Comparison of ENCODE assay signal across 1 cellular context in genomic region chr19:58407658-58408151, GRCh38.
A peak's percentile ranks its signal among the peaks of the same experiment; 100 is the strongest.
TF ChIP-seq lines count a peak whose summit lies in the region.

No MANE protein-coding gene starts in this region.

TF ChIP-seq in K562, 482 proteins besides CTCF, POLR2A, EP300 and RAD21 (continues in another document):
- TF ChIP-seq TRIM24 (IDR thresholded peaks at IDR 0.05) (0 out of 4 replicates have a peak, but pooled peaks of 1 of the 2 experiments have one; percentile 8), RBM17 (IDR thresholded peaks at IDR 0.05; ENCODE audit: borderline replicate concordance, low read depth, low read length) (no peak), YBX1 (IDR thresholded peaks at IDR 0.05) (no peak), BRD9 (IDR thresholded peaks at IDR 0.05; ENCODE audit: low read depth, partially characterized antibody) (peak; percentile 88), DPF2 (IDR thresholded peaks at IDR 0.05) (peak; percentile 46; the same call in 1 of the 2 replicates), SMAD4 (CRISPR knock-in tag; conservative IDR thresholded peaks at IDR 0.05) (no peak), NCOA2 (IDR thresholded peaks at IDR 0.05; ENCODE audit: partially characterized antibody in 2 of 2) (no peak), TCF3 (CRISPR knock-in tag; IDR thresholded peaks at IDR 0.05) (0 out of 2 replicates have a peak, but pooled peaks have one; percentile 0), STAT5A (IDR thresholded peaks at IDR 0.05; ENCODE audit: borderline replicate concordance, low read length) (no peak), PHTF2 (CRISPR knock-in tag; IDR thresholded peaks at IDR 0.05) (no peak), HBP1 (CRISPR knock-in tag; IDR thresholded peaks at IDR 0.05) (no peak), NCOA6 (IDR thresholded peaks at IDR 0.05) (no peak), ZNF316 (IDR thresholded peaks at IDR 0.05) (no peak), GABPB1 (CRISPR knock-in tag; IDR thresholded peaks at IDR 0.05) (no peak), IFI16 (CRISPR knock-in tag; IDR thresholded peaks at IDR 0.05) (no peak), ZNF436 (CRISPR knock-in tag; IDR thresholded peaks at IDR 0.05) (no peak), KAT2B (IDR thresholded peaks at IDR 0.05; ENCODE audit: low read depth, low read length) (no peak), E2F6 (IDR thresholded peaks at IDR 0.05; ENCODE audit: borderline replicate concordance in 1 of 2, extremely low read depth in 1 of 2, insufficient read depth in 1 of 2, insufficient read length in 1 of 2, low read depth in 1 of 2, low read length in 1 of 2, poor library complexity in 1 of 2, severe bottlenecking in 1 of 2) (peak; percentile 3 to 17), ETS2 (tag; IDR thresholded peaks at IDR 0.05; ENCODE audit: borderline replicate concordance, poor library complexity, severe bottlenecking) (no peak), E2F8 (IDR thresholded peaks at IDR 0.05; ENCODE audit: low read depth, partially characterized antibody) (peak; percentile 24), RFX5 (IDR thresholded peaks at IDR 0.05; ENCODE audit: low read depth, low read length) (no peak), ZKSCAN1 (IDR thresholded peaks at IDR 0.05; ENCODE audit: low read depth, low read length) (no peak), ZNF175 (CRISPR knock-in tag; IDR thresholded peaks at IDR 0.05; ENCODE audit: low read depth) (no peak), MEIS2 (IDR thresholded peaks at IDR 0.05; ENCODE audit: partially characterized antibody) (no peak), MYC (IDR thresholded peaks at IDR 0.05; ENCODE audit: low read depth, low read length) (peak; percentile 51; the same call in 1 of the 2 replicates), MYC (CRISPR knock-in tag; IDR thresholded peaks at IDR 0.05; ENCODE audit: borderline replicate concordance, low read depth) (no peak; the same call in 1 of the 2 replicates), RCOR1 (IDR thresholded peaks at IDR 0.05; ENCODE audit: borderline replicate concordance in 1 of 2, low read depth in 2 of 2, low read length in 2 of 2) (no peak), ARID1B (IDR thresholded peaks at IDR 0.05) (peak; percentile 29; the same call in 1 of the 2 replicates), NFXL1 (CRISPR knock-in tag; IDR thresholded peaks at IDR 0.05) (no peak), FOXM1 (IDR thresholded peaks at IDR 0.05; ENCODE audit: low read depth) (no peak), FOXM1 (CRISPR knock-in tag; IDR thresholded peaks at IDR 0.05; ENCODE audit: low read depth) (no peak), KAT8 (IDR thresholded peaks at IDR 0.05; ENCODE audit: low read depth) (no peak), NFRKB (IDR thresholded peaks at IDR 0.05; ENCODE audit: low read depth) (0 out of 2 replicates have a peak, but pooled peaks have one; percentile 46), ARID2 (IDR thresholded peaks at IDR 0.05) (0 out of 2 replicates have a peak, but pooled peaks have one; percentile 15), ZNF695 (CRISPR knock-in tag; IDR thresholded peaks at IDR 0.05) (no peak), ELF4 (CRISPR knock-in tag; IDR thresholded peaks at IDR 0.05) (0 out of 2 replicates have a peak, but pooled peaks have one; percentile 11), SAP30 (IDR thresholded peaks at IDR 0.05; ENCODE audit: borderline replicate concordance, insufficient read depth, low read depth, low read length, poor library complexity, severe bottlenecking) (no peak)
- TF ChIP-seq, protein P1, sequence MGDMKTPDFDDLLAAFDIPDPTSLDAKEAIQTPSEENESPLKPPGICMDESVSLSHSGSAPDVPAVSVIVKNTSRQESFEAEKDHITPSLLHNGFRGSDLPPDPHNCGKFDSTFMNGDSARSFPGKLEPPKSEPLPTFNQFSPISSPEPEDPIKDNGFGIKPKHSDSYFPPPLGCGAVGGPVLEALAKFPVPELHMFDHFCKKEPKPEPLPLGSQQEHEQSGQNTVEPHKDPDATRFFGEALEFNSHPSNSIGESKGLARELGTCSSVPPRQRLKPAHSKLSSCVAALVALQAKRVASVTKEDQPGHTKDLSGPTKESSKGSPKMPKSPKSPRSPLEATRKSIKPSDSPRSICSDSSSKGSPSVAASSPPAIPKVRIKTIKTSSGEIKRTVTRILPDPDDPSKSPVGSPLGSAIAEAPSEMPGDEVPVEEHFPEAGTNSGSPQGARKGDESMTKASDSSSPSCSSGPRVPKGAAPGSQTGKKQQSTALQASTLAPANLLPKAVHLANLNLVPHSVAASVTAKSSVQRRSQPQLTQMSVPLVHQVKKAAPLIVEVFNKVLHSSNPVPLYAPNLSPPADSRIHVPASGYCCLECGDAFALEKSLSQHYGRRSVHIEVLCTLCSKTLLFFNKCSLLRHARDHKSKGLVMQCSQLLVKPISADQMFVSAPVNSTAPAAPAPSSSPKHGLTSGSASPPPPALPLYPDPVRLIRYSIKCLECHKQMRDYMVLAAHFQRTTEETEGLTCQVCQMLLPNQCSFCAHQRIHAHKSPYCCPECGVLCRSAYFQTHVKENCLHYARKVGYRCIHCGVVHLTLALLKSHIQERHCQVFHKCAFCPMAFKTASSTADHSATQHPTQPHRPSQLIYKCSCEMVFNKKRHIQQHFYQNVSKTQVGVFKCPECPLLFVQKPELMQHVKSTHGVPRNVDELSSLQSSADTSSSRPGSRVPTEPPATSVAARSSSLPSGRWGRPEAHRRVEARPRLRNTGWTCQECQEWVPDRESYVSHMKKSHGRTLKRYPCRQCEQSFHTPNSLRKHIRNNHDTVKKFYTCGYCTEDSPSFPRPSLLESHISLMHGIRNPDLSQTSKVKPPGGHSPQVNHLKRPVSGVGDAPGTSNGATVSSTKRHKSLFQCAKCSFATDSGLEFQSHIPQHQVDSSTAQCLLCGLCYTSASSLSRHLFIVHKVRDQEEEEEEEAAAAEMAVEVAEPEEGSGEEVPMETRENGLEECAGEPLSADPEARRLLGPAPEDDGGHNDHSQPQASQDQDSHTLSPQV (IDR thresholded peaks at IDR 0.05): peak; percentile 41; the same call in 1 of the 2 replicates
- TF ChIP-seq, protein P2, sequence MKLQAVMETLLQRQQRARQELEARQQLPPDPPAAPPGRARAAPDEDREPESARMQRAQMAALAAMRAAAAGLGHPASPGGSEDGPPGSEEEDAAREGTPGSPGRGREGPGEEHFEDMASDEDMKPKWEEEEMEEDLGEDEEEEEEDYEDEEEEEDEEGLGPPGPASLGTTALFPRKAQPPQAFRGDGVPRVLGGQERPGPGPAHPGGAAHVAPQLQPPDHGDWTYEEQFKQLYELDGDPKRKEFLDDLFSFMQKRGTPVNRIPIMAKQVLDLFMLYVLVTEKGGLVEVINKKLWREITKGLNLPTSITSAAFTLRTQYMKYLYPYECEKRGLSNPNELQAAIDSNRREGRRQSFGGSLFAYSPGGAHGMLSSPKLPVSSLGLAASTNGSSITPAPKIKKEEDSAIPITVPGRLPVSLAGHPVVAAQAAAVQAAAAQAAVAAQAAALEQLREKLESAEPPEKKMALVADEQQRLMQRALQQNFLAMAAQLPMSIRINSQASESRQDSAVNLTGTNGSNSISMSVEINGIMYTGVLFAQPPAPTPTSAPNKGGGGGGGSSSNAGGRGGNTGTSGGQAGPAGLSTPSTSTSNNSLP (IDR thresholded peaks at IDR 0.05; ENCODE audit: borderline replicate concordance, low read depth, low read length): no peak
- TF ChIP-seq, protein P3, sequence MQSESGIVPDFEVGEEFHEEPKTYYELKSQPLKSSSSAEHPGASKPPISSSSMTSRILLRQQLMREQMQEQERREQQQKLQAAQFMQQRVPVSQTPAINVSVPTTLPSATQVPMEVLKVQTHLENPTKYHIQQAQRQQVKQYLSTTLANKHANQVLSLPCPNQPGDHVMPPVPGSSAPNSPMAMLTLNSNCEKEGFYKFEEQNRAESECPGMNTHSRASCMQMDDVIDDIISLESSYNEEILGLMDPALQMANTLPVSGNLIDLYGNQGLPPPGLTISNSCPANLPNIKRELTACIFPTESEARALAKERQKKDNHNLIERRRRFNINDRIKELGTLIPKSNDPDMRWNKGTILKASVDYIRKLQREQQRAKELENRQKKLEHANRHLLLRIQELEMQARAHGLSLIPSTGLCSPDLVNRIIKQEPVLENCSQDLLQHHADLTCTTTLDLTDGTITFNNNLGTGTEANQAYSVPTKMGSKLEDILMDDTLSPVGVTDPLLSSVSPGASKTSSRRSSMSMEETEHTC (IDR thresholded peaks at IDR 0.05): 0 out of 2 replicates have a peak, but pooled peaks have one; percentile 12
- TF ChIP-seq, protein P4, sequence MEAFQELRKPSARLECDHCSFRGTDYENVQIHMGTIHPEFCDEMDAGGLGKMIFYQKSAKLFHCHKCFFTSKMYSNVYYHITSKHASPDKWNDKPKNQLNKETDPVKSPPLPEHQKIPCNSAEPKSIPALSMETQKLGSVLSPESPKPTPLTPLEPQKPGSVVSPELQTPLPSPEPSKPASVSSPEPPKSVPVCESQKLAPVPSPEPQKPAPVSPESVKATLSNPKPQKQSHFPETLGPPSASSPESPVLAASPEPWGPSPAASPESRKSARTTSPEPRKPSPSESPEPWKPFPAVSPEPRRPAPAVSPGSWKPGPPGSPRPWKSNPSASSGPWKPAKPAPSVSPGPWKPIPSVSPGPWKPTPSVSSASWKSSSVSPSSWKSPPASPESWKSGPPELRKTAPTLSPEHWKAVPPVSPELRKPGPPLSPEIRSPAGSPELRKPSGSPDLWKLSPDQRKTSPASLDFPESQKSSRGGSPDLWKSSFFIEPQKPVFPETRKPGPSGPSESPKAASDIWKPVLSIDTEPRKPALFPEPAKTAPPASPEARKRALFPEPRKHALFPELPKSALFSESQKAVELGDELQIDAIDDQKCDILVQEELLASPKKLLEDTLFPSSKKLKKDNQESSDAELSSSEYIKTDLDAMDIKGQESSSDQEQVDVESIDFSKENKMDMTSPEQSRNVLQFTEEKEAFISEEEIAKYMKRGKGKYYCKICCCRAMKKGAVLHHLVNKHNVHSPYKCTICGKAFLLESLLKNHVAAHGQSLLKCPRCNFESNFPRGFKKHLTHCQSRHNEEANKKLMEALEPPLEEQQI (IDR thresholded peaks at IDR 0.05): no peak
- TF ChIP-seq, protein P5, sequence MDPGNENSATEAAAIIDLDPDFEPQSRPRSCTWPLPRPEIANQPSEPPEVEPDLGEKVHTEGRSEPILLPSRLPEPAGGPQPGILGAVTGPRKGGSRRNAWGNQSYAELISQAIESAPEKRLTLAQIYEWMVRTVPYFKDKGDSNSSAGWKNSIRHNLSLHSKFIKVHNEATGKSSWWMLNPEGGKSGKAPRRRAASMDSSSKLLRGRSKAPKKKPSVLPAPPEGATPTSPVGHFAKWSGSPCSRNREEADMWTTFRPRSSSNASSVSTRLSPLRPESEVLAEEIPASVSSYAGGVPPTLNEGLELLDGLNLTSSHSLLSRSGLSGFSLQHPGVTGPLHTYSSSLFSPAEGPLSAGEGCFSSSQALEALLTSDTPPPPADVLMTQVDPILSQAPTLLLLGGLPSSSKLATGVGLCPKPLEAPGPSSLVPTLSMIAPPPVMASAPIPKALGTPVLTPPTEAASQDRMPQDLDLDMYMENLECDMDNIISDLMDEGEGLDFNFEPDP (CRISPR knock-in tag; IDR thresholded peaks at IDR 0.05): no peak
- TF ChIP-seq, protein P6, sequence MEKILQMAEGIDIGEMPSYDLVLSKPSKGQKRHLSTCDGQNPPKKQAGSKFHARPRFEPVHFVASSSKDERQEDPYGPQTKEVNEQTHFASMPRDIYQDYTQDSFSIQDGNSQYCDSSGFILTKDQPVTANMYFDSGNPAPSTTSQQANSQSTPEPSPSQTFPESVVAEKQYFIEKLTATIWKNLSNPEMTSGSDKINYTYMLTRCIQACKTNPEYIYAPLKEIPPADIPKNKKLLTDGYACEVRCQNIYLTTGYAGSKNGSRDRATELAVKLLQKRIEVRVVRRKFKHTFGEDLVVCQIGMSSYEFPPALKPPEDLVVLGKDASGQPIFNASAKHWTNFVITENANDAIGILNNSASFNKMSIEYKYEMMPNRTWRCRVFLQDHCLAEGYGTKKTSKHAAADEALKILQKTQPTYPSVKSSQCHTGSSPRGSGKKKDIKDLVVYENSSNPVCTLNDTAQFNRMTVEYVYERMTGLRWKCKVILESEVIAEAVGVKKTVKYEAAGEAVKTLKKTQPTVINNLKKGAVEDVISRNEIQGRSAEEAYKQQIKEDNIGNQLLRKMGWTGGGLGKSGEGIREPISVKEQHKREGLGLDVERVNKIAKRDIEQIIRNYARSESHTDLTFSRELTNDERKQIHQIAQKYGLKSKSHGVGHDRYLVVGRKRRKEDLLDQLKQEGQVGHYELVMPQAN (IDR thresholded peaks at IDR 0.05; ENCODE audit: borderline replicate concordance): peak; percentile 52; the same call in 1 of the 2 replicates
